10 cellular contexts compared by ENCODE assay signal in the genomic region with DNA sequence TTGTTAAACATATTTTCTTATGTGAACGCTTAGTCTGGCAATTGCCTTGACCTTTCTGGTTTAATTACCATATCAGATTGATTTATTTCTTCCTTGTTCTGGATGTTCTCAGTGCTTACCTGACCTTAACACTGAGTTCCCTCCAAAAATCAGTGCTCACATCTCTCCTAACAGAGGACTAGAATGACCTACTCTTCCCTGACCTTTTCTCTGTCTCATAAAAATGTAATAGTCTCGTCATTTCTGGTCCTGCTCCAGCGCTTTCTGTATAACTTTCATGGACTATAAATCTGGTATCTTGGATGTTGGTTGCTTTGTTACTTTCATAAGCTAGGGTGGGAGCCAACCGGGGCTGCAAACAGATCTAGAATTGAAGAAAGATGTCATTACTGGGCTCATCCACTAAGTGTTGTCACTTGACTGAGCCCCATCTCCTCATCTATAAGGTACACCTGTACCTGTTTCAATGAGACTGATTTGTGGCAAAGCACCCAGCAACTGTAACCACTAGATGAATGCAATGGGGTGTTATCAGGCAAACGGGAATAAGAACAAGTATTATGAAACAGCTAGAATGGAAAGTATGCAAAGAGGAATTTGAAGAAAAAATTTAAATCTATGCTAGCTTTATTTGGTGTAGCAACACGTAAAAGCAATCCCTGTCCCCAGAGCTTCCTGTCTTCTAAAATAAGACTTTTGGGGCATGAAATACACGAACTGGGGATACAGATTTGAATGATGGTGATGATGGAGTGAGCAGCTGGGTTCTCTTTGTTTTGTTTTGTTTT. TPM values are rescaled to one million over a fixed set of nuclear protein-coding genes. Genes with fewer than 3 reads are reported as not detected.
A peak's percentile ranks its signal among the peaks of the same experiment; 100 is the strongest.
DNase-seq lines count a peak whose midpoint lies in the region; ATAC-seq and TF ChIP-seq lines count a peak whose summit lies in the region.
"Had no signal": no experiment of that assay in that cellular context is flagged by ENCODE, and none has a peak within 500 bp of the region (broad histone marks: within the 10 kb centered on the region; RNA-seq: fewer than 3 reads in every experiment).

No MANE protein-coding gene starts in this region.

- H3K4me1 Mint-ChIP-seq in activated T-cell treated with anti-CD3 and anti-CD28 coated beads, Interleukin-2, amount 50 U/mL, for 4 hours (ENCODE audit: low read depth) = peaks cover 35% of the 10 kb centered on the region
- H3K4me1 Mint-ChIP-seq in activated CD8-positive, alpha-beta T cell treated with anti-CD3 and anti-CD28 coated beads for 36 hours (ENCODE audit: low read depth) = peaks cover 54% of the 10 kb centered on the region

- no peaks in the 10 kb centered on the region for H3K36me3 Mint-ChIP-seq in activated T-cell treated with anti-CD3 and anti-CD28 coated beads, Interleukin-2, amount 50 U/mL, for 4 hours (ENCODE audit: insufficient read depth)
- H3K36me3 Mint-ChIP-seq in activated CD8-positive, alpha-beta T cell treated with anti-CD3 and anti-CD28 coated beads for 36 hours (ENCODE audit: low read depth) = peaks cover 47% of the 10 kb centered on the region

- peaks cover 25% of the 10 kb centered on the region for H3K27me3 Mint-ChIP-seq in activated T-cell treated with anti-CD3 and anti-CD28 coated beads, Interleukin-2, amount 50 U/mL, for 4 hours (ENCODE audit: low read depth)
- H3K27me3 Mint-ChIP-seq in activated CD8-positive, alpha-beta T cell treated with anti-CD3 and anti-CD28 coated beads for 36 hours = peaks cover 9% of the 10 kb centered on the region

- H3K27ac ChIP-seq in iPS-20b (ENCODE audit: low read length) = no peak overlapping the region
- peak overlapping the region; percentile 83 to 92 for H3K27ac ChIP-seq in tibial artery

- no peaks in the 10 kb centered on the region for H3K9me3 ChIP-seq in iPS-20b (ENCODE audit: insufficient read depth, low read depth, low read length)
- no peaks in the 10 kb centered on the region for H3K9me3 ChIP-seq in tibial artery

- no peaks in the 10 kb centered on the region for H3K9me3 Mint-ChIP-seq in activated T-cell treated with anti-CD3 and anti-CD28 coated beads, Interleukin-2, amount 50 U/mL, for 4 hours
- H3K9me3 Mint-ChIP-seq in activated CD8-positive, alpha-beta T cell treated with anti-CD3 and anti-CD28 coated beads for 36 hours = no peaks in the 10 kb centered on the region

- H3K27ac Mint-ChIP-seq in activated CD8-positive, alpha-beta T cell treated with anti-CD3 and anti-CD28 coated beads for 36 hours = no peak overlapping the region

- H3K4me3 Mint-ChIP-seq in activated T-cell treated with anti-CD3 and anti-CD28 coated beads, Interleukin-2, amount 50 U/mL, for 4 hours = peak overlapping the region; percentile 25
- peak overlapping the region; percentile 86 for H3K4me3 Mint-ChIP-seq in activated CD8-positive, alpha-beta T cell treated with anti-CD3 and anti-CD28 coated beads for 36 hours

- peaks cover 35% of the 10 kb centered on the region; the same call in 1 of the 2 replicates for H3K36me3 ChIP-seq in iPS-20b (ENCODE audit: insufficient read depth, low read depth, low read length)
- no peaks in the 10 kb centered on the region for H3K36me3 ChIP-seq in tibial artery

- DNase-seq in activated T-cell treated with anti-CD3 and anti-CD28 coated beads, Interleukin-2, amount 50 U/mL, for 4 hours = no peak
- no peak for DNase-seq in activated T-cell treated with anti-CD3 and anti-CD28 coated beads, Interleukin-2, amount 50 U/mL, for 1 hour
- no peak for DNase-seq in activated CD8-positive, alpha-beta T cell treated with anti-CD3 and anti-CD28 coated beads for 36 hours
- peak in 1 of 2 donors; percentile 44 for DNase-seq in tibial artery
- no peak for DNase-seq in left colon
- no peak for DNase-seq in NCI-H1930 (lab: John Stamatoyannopoulos, UW)
- DNase-seq in T-helper 9 cell = no peak
- DNase-seq: naive thymus-derived CD4-positive, alpha-beta T cell; NCI-H226 had no signal

- intact Hi-C loops in activated CD8-positive, alpha-beta T cell treated with anti-CD3 and anti-CD28 coated beads for 36 hours (cut with micrococcal nuclease) = no loop called here
- intact Hi-C loops in tibial artery (cut with DNase I; ENCODE audit: low total_unique reads) = loop anchor here (5.0 kb wide), 1 partner anchor 57 kb away; no protein-coding TSS in a partner anchor
- intact Hi-C loops in left colon (cut with DNase I, micrococcal nuclease) = no loop called here

- TF ChIP-seq CTCF in activated CD8-positive, alpha-beta T cell treated with anti-CD3 and anti-CD28 coated beads for 36 hours (IDR thresholded peaks at IDR 0.05) = no peak
- TF ChIP-seq CTCF in tibial artery (IDR thresholded peaks at IDR 0.05) = no peak

- peaks cover 31% of the 10 kb centered on the region for H3K4me1 ChIP-seq in iPS-20b (ENCODE audit: insufficient read depth, low read length)
- peaks cover 0 to 78% (median 69%) of the 10 kb centered on the region in 4 donors for H3K4me1 ChIP-seq in tibial artery

- peak overlapping the region; percentile 88 for H3K4me3 ChIP-seq in iPS-20b (ENCODE audit: low read length)
- peak overlapping the region; percentile 81 to 85 for H3K4me3 ChIP-seq in tibial artery

- CTCF ChIA-PET in activated CD8-positive, alpha-beta T cell treated with anti-CD3 and anti-CD28 coated beads for 36 hours (lab: Charles Lee) = interaction anchor here (0.9 to 1.4 kb wide), 5 partner anchors 10 to 252 kb away, joined by 3 to 8 read pairs (median 3); no protein-coding TSS in a partner anchor

- ATAC-seq in activated T-cell treated with anti-CD3 and anti-CD28 coated beads, Interleukin-2, amount 50 U/mL, for 4 hours = no peak
- no peak for ATAC-seq in activated CD8-positive, alpha-beta T cell treated with anti-CD3 and anti-CD28 coated beads for 36 hours
- no peak for ATAC-seq in left colon
- ATAC-seq: naive thymus-derived CD4-positive, alpha-beta T cell had no signal

- peak overlapping the region; percentile 98; the same call in 1 of the 2 replicates for H3K9ac ChIP-seq in iPS-20b (ENCODE audit: low read depth, low read length)

- H3K27me3 ChIP-seq in iPS-20b (ENCODE audit: insufficient read depth, low read length) = no peaks in the 10 kb centered on the region
- no peaks in the 10 kb centered on the region for H3K27me3 ChIP-seq in tibial artery

- POLR2A ChIA-PET in activated CD8-positive, alpha-beta T cell treated with anti-CD3 and anti-CD28 coated beads for 36 hours (lab: Charles Lee) = interaction anchor here (0.6 to 4.0 kb wide), 3 partner anchors 14 to 297 kb away, joined by 3 to 44 read pairs (median 3); a partner anchor contains a TSS

RNA-seq across cellular contexts. Expression of a gene that starts 2.4 kb away (rescaled TPM):
- total RNA-seq in activated T-cell treated with anti-CD3 and anti-CD28 coated beads, Interleukin-2, amount 50 U/mL, for 4 hours = 1 to 10 TPM; 2.5 to 3.6 (median 3.1) TPM
- total RNA-seq in activated CD8-positive, alpha-beta T cell treated with anti-CD3 and anti-CD28 coated beads for 36 hours = 100 to 1,000 TPM; 131 to 134 TPM
- total RNA-seq in left colon = 1 to 10 TPM; 3.1 to 5.6 TPM

RNA-seq across cellular contexts. Expression of a gene that starts 13.7 kb away (rescaled TPM):
- total RNA-seq in activated T-cell treated with anti-CD3 and anti-CD28 coated beads, Interleukin-2, amount 50 U/mL, for 4 hours = 1 to 10 TPM; 2.1 to 3.5 (median 3.3) TPM
- 10 to 100 TPM; 33.9 to 34.4 TPM for total RNA-seq in activated CD8-positive, alpha-beta T cell treated with anti-CD3 and anti-CD28 coated beads for 36 hours
- 1 to 10 TPM; 3.2 to 5.1 TPM for total RNA-seq in left colon

RNA-seq across cellular contexts. Expression of a gene that starts 37.8 kb away (rescaled TPM):
- total RNA-seq in activated T-cell treated with anti-CD3 and anti-CD28 coated beads, Interleukin-2, amount 50 U/mL, for 4 hours = 100 to 1,000 TPM in 1 of 3 donors, 10 to 100 TPM in 2; 92.8 to 108 (median 94.2) TPM
- 100 to 1,000 TPM; 109 to 114 TPM for total RNA-seq in activated CD8-positive, alpha-beta T cell treated with anti-CD3 and anti-CD28 coated beads for 36 hours
- total RNA-seq in left colon = 10 to 100 TPM in 1 of 2 donors, 1 to 10 TPM in 1; 7.7 to 13.3 TPM

RNA-seq across cellular contexts. Expression of a gene that starts 38.1 kb away (rescaled TPM):
- 100 to 1,000 TPM; 139 to 143 (median 142) TPM for total RNA-seq in activated T-cell treated with anti-CD3 and anti-CD28 coated beads, Interleukin-2, amount 50 U/mL, for 4 hours
- total RNA-seq in activated CD8-positive, alpha-beta T cell treated with anti-CD3 and anti-CD28 coated beads for 36 hours = 100 to 1,000 TPM; 162 to 170 TPM
- total RNA-seq in left colon = 10 to 100 TPM; 87.3 to 91.8 TPM

Comparison
In these comparisons a context has a peak if more than half of its experiments do, and no peak if none do; other contexts are left out.
1. RNA of a gene that starts 2.4 kb away (total RNA-seq): 131 to 134 TPM in activated CD8-positive, alpha-beta T cell treated with anti-CD3 and anti-CD28 coated beads for 36 hours; 3.1 to 5.6 TPM in left colon and 2.5 to 3.6 TPM in activated T-cell treated with anti-CD3 and anti-CD28 coated beads, Interleukin-2, amount 50 U/mL, for 4 hours; every median in the first group is over 10 times any median in the second.
2. RNA of a gene that starts 13.7 kb away (total RNA-seq): 33.9 to 34.4 TPM in activated CD8-positive, alpha-beta T cell treated with anti-CD3 and anti-CD28 coated beads for 36 hours; 3.2 to 5.1 TPM in left colon and 2.1 to 3.5 TPM in activated T-cell treated with anti-CD3 and anti-CD28 coated beads, Interleukin-2, amount 50 U/mL, for 4 hours; every median in the first group is over 4 times any median in the second.
3. RNA of a gene that starts 37.8 kb away (total RNA-seq): 109 to 114 TPM in activated CD8-positive, alpha-beta T cell treated with anti-CD3 and anti-CD28 coated beads for 36 hours and 92.8 to 108 TPM in activated T-cell treated with anti-CD3 and anti-CD28 coated beads, Interleukin-2, amount 50 U/mL, for 4 hours; 7.7 to 13.3 TPM in left colon; every median in the first group is over 4 times any median in the second.